In the genomic region with DNA sequence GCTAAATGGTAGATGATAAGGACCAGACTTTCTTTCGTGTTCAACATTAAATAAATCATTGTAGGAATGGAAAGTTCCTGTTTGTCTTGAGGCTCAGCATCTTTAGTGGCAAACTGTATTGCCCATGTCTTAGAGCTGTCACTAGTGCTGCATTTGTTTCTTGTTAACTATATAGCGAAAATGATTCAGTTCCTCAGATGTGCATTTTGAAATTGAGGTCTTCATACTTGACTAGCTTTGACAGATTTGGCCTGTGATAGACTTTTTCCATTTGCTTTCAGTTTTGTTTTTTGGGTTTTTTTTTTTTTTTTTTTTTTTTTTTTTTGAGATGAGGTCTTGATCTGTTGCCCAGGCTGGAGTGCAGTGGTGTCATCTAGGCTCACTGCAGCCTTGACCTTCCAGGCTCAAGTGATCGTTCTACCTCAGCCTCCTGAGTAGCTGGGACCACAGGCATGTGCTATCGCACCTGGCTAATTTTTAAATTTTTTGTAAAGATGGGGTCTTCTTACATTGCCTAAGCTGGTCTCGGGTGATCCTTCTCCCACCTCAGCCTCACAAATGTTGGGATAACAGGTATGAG, we compare ENCODE assay signal across 14 cellular contexts. TPM values are rescaled to one million over a fixed set of nuclear protein-coding genes. Genes with fewer than 3 reads are reported as not detected.
DNase-seq lines count a peak whose midpoint lies in the region; ATAC-seq and TF ChIP-seq lines count a peak whose summit lies in the region.
"Had no signal": no experiment of that assay in that cellular context is flagged by ENCODE, and none has a peak within 500 bp of the region (broad histone marks: within the 10 kb centered on the region; RNA-seq: fewer than 3 reads in every experiment).

No MANE protein-coding gene starts in this region.

- peak overlapping the region; percentile 89 for H3K27ac Mint-ChIP-seq in activated CD4-positive, alpha-beta T cell treated with anti-CD3 and anti-CD28 coated beads, Interleukin-2, amount 10 ng/mL, durations not matched to agents 7 days and 5 days
- H3K27ac Mint-ChIP-seq in activated CD4-positive, alpha-beta memory T cell treated with anti-CD3 and anti-CD28 coated beads, Interleukin-2, amount 10 ng/mL, durations not matched to agents 7 days and 5 days: peak overlapping the region; percentile 66
- peak overlapping the region; percentile 52 for H3K27ac Mint-ChIP-seq in stimulated activated effector memory CD8-positive, alpha-beta T cell treated with anti-CD3 and anti-CD28 coated beads, Interleukin-12 subunit alpha, Interleukin-12 subunit beta, amount 100 ng/mL, for 72 hours
- no peak overlapping the region for H3K27ac Mint-ChIP-seq in glutamatergic neuron (ENCODE audit: unreplicated experiment)
- H3K27ac Mint-ChIP-seq: neural progenitor cell had no signal

- CTCF ChIA-PET in activated CD4-positive, alpha-beta T cell treated with anti-CD3 and anti-CD28 coated beads, Interleukin-2, amount 10 ng/mL, durations not matched to agents 7 days and 5 days (lab: Charles Lee): interaction anchor here (0.6 to 1.0 kb wide), 5 partner anchors 9 to 402 kb away, joined by 3 to 6 read pairs (median 3); partner anchors contain the start of gene RPLP1
- CTCF ChIA-PET in activated CD4-positive, alpha-beta memory T cell treated with anti-CD3 and anti-CD28 coated beads, Interleukin-2, amount 10 ng/mL, durations not matched to agents 7 days and 5 days (lab: Charles Lee): interaction anchor here (0.6 to 1.1 kb wide), 5 partner anchors 20 to 1135 kb away, joined by 3 to 6 read pairs (median 4); no protein-coding TSS in a partner anchor

- no peak for DNase-seq in activated CD4-positive, alpha-beta T cell treated with anti-CD3 and anti-CD28 coated beads, Interleukin-2, amount 10 ng/mL, durations not matched to agents 7 days and 5 days
- DNase-seq in activated CD4-positive, alpha-beta T cell treated with anti-CD3 and anti-CD28 coated beads for 4 hours: no peak
- DNase-seq in activated CD4-positive, alpha-beta memory T cell treated with anti-CD3 and anti-CD28 coated beads, Interleukin-2, amount 10 ng/mL, durations not matched to agents 7 days and 5 days: no peak
- no peak for DNase-seq in stimulated activated effector memory CD8-positive, alpha-beta T cell treated with anti-CD3 and anti-CD28 coated beads, Interleukin-12 subunit alpha, Interleukin-12 subunit beta, amount 100 ng/mL, for 72 hours (ENCODE audit: low spot score in 2 of 2)
- DNase-seq in GM19238 (ENCODE audit: insufficient read length, low spot score) (no peak), NCI-H748 (lab: John Stamatoyannopoulos, UW; ENCODE audit: unreplicated experiment) (no peak), glutamatergic neuron (no peak)
- DNase-seq: DMS 273 treated with DMSO at 0.1 percent for 48 hours; foreskin fibroblast; NCI-H2171 treated with DMSO at 0.1 percent for 48 hours; stimulated activated CD4-positive, alpha-beta T cell treated with anti-CD3 and anti-CD28 coated beads, Interleukin-15, amount 100 ng/mL, for 24 hours had no signal

- no peak for TF ChIP-seq CTCF in glutamatergic neuron (IDR thresholded peaks at IDR 0.05; ENCODE audit: partially characterized antibody, unreplicated experiment)

- peaks cover 17% of the 10 kb centered on the region for H3K4me1 Mint-ChIP-seq in activated CD4-positive, alpha-beta T cell treated with anti-CD3 and anti-CD28 coated beads, Interleukin-2, amount 10 ng/mL, durations not matched to agents 7 days and 5 days
- H3K4me1 Mint-ChIP-seq in activated CD4-positive, alpha-beta memory T cell treated with anti-CD3 and anti-CD28 coated beads, Interleukin-2, amount 10 ng/mL, durations not matched to agents 7 days and 5 days: peaks cover 16% of the 10 kb centered on the region
- peaks cover 8% of the 10 kb centered on the region for H3K4me1 Mint-ChIP-seq in stimulated activated effector memory CD8-positive, alpha-beta T cell treated with anti-CD3 and anti-CD28 coated beads, Interleukin-12 subunit alpha, Interleukin-12 subunit beta, amount 100 ng/mL, for 72 hours
- H3K4me1 Mint-ChIP-seq in glutamatergic neuron (ENCODE audit: low read depth, unreplicated experiment): no peaks in the 10 kb centered on the region
- H3K4me1 Mint-ChIP-seq: neural progenitor cell had no signal

- POLR2A ChIA-PET in activated CD4-positive, alpha-beta T cell treated with anti-CD3 and anti-CD28 coated beads, Interleukin-2, amount 10 ng/mL, durations not matched to agents 7 days and 5 days (lab: Charles Lee): interaction anchor here (0.6 kb wide), 1 partner anchor 935 kb away, joined by 3 read pairs; no protein-coding TSS in a partner anchor
- POLR2A ChIA-PET in activated CD4-positive, alpha-beta memory T cell treated with anti-CD3 and anti-CD28 coated beads, Interleukin-2, amount 10 ng/mL, durations not matched to agents 7 days and 5 days (lab: Charles Lee): interaction anchor here (1.4 to 3.0 kb wide), 2 partner anchors 10 to 20 kb away, joined by 5 to 45 read pairs; partner anchors contain the start of gene RPLP1

- H3K27me3 Mint-ChIP-seq in activated CD4-positive, alpha-beta T cell treated with anti-CD3 and anti-CD28 coated beads, Interleukin-2, amount 10 ng/mL, durations not matched to agents 7 days and 5 days: no peaks in the 10 kb centered on the region
- no peaks in the 10 kb centered on the region for H3K27me3 Mint-ChIP-seq in activated CD4-positive, alpha-beta memory T cell treated with anti-CD3 and anti-CD28 coated beads, Interleukin-2, amount 10 ng/mL, durations not matched to agents 7 days and 5 days
- peaks cover 2% of the 10 kb centered on the region for H3K27me3 Mint-ChIP-seq in glutamatergic neuron (ENCODE audit: unreplicated experiment)

- ATAC-seq in HG02852 (IDR thresholded peaks at IDR 0.05; ENCODE audit: unreplicated experiment): peak; percentile 57
- ATAC-seq in stimulated activated effector memory CD8-positive, alpha-beta T cell treated with anti-CD3 and anti-CD28 coated beads, Interleukin-12 subunit alpha, Interleukin-12 subunit beta, amount 100 ng/mL, for 72 hours: peak; percentile 76
- ATAC-seq: A549 had no signal

- H3K36me3 Mint-ChIP-seq in activated CD4-positive, alpha-beta T cell treated with anti-CD3 and anti-CD28 coated beads, Interleukin-2, amount 10 ng/mL, durations not matched to agents 7 days and 5 days (ENCODE audit: low read depth): peaks cover 76% of the 10 kb centered on the region
- peaks cover 79% of the 10 kb centered on the region for H3K36me3 Mint-ChIP-seq in activated CD4-positive, alpha-beta memory T cell treated with anti-CD3 and anti-CD28 coated beads, Interleukin-2, amount 10 ng/mL, durations not matched to agents 7 days and 5 days (ENCODE audit: low read depth)
- peaks cover 62% of the 10 kb centered on the region for H3K36me3 Mint-ChIP-seq in stimulated activated effector memory CD8-positive, alpha-beta T cell treated with anti-CD3 and anti-CD28 coated beads, Interleukin-12 subunit alpha, Interleukin-12 subunit beta, amount 100 ng/mL, for 72 hours
- no peaks in the 10 kb centered on the region for H3K36me3 Mint-ChIP-seq in glutamatergic neuron (ENCODE audit: unreplicated experiment)

- no peak overlapping the region for H3K4me3 Mint-ChIP-seq in activated CD4-positive, alpha-beta T cell treated with anti-CD3 and anti-CD28 coated beads, Interleukin-2, amount 10 ng/mL, durations not matched to agents 7 days and 5 days
- peak overlapping the region; percentile 35 for H3K4me3 Mint-ChIP-seq in activated CD4-positive, alpha-beta memory T cell treated with anti-CD3 and anti-CD28 coated beads, Interleukin-2, amount 10 ng/mL, durations not matched to agents 7 days and 5 days
- no peak overlapping the region for H3K4me3 Mint-ChIP-seq in stimulated activated effector memory CD8-positive, alpha-beta T cell treated with anti-CD3 and anti-CD28 coated beads, Interleukin-12 subunit alpha, Interleukin-12 subunit beta, amount 100 ng/mL, for 72 hours
- H3K4me3 Mint-ChIP-seq in glutamatergic neuron (ENCODE audit: unreplicated experiment): no peak overlapping the region
- H3K4me3 Mint-ChIP-seq: neural progenitor cell had no signal

- no peaks in the 10 kb centered on the region for H3K9me3 Mint-ChIP-seq in activated CD4-positive, alpha-beta T cell treated with anti-CD3 and anti-CD28 coated beads, Interleukin-2, amount 10 ng/mL, durations not matched to agents 7 days and 5 days
- no peaks in the 10 kb centered on the region for H3K9me3 Mint-ChIP-seq in activated CD4-positive, alpha-beta memory T cell treated with anti-CD3 and anti-CD28 coated beads, Interleukin-2, amount 10 ng/mL, durations not matched to agents 7 days and 5 days
- no peaks in the 10 kb centered on the region for H3K9me3 Mint-ChIP-seq in stimulated activated effector memory CD8-positive, alpha-beta T cell treated with anti-CD3 and anti-CD28 coated beads, Interleukin-12 subunit alpha, Interleukin-12 subunit beta, amount 100 ng/mL, for 72 hours
- H3K9me3 Mint-ChIP-seq in glutamatergic neuron (ENCODE audit: unreplicated experiment): no peaks in the 10 kb centered on the region
- H3K9me3 Mint-ChIP-seq: neural progenitor cell had no signal

RNA-seq across cellular contexts. Expression of gene RPLP1, which starts 9.5 kb away (rescaled TPM):
- total RNA-seq in activated CD4-positive, alpha-beta T cell treated with anti-CD3 and anti-CD28 coated beads, Interleukin-2, amount 10 ng/mL, durations not matched to agents 7 days and 5 days: 1,000 to 10,000 TPM; 1,548 to 1,738 TPM
- total RNA-seq in activated CD4-positive, alpha-beta memory T cell treated with anti-CD3 and anti-CD28 coated beads, Interleukin-2, amount 10 ng/mL, durations not matched to agents 7 days and 5 days: 1,000 to 10,000 TPM; 1,524 to 1,535 TPM
- total RNA-seq in glutamatergic neuron (ENCODE audit: unreplicated experiment): 572 TPM

RNA-seq across cellular contexts. Expression of gene KIF23, which starts 29.0 kb away (rescaled TPM):
- 10 to 100 TPM; 77.8 to 93.1 TPM for total RNA-seq in activated CD4-positive, alpha-beta T cell treated with anti-CD3 and anti-CD28 coated beads, Interleukin-2, amount 10 ng/mL, durations not matched to agents 7 days and 5 days
- total RNA-seq in activated CD4-positive, alpha-beta memory T cell treated with anti-CD3 and anti-CD28 coated beads, Interleukin-2, amount 10 ng/mL, durations not matched to agents 7 days and 5 days: 10 to 100 TPM; 55.7 to 60.8 TPM
- total RNA-seq in glutamatergic neuron (ENCODE audit: unreplicated experiment): 5.2 TPM
